In the genomic region with DNA sequence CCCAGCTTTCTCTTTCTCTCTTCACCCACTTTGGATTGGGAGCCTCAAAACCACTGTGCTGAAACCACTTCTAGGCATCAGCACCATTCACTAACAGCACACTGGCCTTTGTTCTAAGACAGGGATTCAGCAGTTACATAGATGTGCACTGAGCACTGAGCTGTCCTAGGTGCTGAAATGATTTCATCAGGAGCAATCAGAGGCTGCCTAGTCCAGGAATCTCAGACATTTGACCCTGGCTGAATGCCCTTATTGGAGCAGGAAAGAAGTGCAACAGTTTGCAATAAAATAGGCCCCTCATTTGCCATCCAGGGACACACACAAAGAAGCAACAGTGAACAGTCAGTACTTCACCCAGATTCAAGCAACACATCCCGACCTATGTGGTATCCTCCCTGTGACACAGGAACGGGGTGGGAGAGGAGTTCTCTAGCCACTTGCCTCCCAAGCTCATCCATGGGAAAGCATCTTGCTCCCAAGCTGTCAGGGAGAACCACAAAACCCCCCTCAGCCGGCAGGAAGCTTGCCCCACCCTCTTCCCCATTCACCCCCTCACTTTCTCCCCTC, we compare ENCODE assay signal across 2 cellular contexts.
TF ChIP-seq lines count a peak whose summit lies in the region.

No MANE protein-coding gene starts in this region.

TF ChIP-seq in K562, 482 proteins besides CTCF, POLR2A, EP300 and RAD21 (continued from another document and continues in another):
- no peak for TF ChIP-seq GABPB2 (CRISPR knock-in tag; conservative IDR thresholded peaks at IDR 0.05)
- TF ChIP-seq, protein P1, sequence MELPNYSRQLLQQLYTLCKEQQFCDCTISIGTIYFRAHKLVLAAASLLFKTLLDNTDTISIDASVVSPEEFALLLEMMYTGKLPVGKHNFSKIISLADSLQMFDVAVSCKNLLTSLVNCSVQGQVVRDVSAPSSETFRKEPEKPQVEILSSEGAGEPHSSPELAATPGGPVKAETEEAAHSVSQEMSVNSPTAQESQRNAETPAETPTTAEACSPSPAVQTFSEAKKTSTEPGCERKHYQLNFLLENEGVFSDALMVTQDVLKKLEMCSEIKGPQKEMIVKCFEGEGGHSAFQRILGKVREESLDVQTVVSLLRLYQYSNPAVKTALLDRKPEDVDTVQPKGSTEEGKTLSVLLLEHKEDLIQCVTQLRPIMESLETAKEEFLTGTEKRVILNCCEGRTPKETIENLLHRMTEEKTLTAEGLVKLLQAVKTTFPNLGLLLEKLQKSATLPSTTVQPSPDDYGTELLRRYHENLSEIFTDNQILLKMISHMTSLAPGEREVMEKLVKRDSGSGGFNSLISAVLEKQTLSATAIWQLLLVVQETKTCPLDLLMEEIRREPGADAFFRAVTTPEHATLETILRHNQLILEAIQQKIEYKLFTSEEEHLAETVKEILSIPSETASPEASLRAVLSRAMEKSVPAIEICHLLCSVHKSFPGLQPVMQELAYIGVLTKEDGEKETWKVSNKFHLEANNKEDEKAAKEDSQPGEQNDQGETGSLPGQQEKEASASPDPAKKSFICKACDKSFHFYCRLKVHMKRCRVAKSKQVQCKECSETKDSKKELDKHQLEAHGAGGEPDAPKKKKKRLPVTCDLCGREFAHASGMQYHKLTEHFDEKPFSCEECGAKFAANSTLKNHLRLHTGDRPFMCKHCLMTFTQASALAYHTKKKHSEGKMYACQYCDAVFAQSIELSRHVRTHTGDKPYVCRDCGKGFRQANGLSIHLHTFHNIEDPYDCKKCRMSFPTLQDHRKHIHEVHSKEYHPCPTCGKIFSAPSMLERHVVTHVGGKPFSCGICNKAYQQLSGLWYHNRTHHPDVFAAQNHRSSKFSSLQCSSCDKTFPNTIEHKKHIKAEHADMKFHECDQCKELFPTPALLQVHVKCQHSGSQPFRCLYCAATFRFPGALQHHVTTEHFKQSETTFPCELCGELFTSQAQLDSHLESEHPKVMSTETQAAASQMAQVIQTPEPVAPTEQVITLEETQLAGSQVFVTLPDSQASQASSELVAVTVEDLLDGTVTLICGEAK (IDR thresholded peaks at IDR 0.05), result no peak
- TF ChIP-seq, protein P1 (CRISPR knock-in tag; IDR thresholded peaks at IDR 0.05), result no peak
- no peak for TF ChIP-seq SRSF7 (optimal IDR thresholded peaks at IDR 0.05; ENCODE audit: low read depth, low read length)
- TF ChIP-seq MIER1 (IDR thresholded peaks at IDR 0.05; ENCODE audit: low read depth), result peak; percentile 92
- TF ChIP-seq RBM17 (IDR thresholded peaks at IDR 0.05; ENCODE audit: borderline replicate concordance, low read depth, low read length), result no peak
- TF ChIP-seq, protein P2, sequence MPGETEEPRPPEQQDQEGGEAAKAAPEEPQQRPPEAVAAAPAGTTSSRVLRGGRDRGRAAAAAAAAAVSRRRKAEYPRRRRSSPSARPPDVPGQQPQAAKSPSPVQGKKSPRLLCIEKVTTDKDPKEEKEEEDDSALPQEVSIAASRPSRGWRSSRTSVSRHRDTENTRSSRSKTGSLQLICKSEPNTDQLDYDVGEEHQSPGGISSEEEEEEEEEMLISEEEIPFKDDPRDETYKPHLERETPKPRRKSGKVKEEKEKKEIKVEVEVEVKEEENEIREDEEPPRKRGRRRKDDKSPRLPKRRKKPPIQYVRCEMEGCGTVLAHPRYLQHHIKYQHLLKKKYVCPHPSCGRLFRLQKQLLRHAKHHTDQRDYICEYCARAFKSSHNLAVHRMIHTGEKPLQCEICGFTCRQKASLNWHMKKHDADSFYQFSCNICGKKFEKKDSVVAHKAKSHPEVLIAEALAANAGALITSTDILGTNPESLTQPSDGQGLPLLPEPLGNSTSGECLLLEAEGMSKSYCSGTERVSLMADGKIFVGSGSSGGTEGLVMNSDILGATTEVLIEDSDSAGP (CRISPR knock-in tag; IDR thresholded peaks at IDR 0.05), result no peak
- no peak for TF ChIP-seq NR1H2 (CRISPR knock-in tag; IDR thresholded peaks at IDR 0.05)
- no peak for TF ChIP-seq PRMT5 (CRISPR knock-in tag; IDR thresholded peaks at IDR 0.05)
- TF ChIP-seq, protein P3, sequence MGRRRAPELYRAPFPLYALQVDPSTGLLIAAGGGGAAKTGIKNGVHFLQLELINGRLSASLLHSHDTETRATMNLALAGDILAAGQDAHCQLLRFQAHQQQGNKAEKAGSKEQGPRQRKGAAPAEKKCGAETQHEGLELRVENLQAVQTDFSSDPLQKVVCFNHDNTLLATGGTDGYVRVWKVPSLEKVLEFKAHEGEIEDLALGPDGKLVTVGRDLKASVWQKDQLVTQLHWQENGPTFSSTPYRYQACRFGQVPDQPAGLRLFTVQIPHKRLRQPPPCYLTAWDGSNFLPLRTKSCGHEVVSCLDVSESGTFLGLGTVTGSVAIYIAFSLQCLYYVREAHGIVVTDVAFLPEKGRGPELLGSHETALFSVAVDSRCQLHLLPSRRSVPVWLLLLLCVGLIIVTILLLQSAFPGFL (CRISPR knock-in tag; IDR thresholded peaks at IDR 0.05), result no peak
- TF ChIP-seq CBFA2T2 (conservative IDR thresholded peaks at IDR 0.05), result no peak
- no peak for TF ChIP-seq ZNF696 (CRISPR knock-in tag; conservative IDR thresholded peaks at IDR 0.05)
- TF ChIP-seq MTF1 (CRISPR knock-in tag; IDR thresholded peaks at IDR 0.05; ENCODE audit: borderline replicate concordance), result no peak
- TF ChIP-seq ZSCAN29 (IDR thresholded peaks at IDR 0.05), result no peak
- TF ChIP-seq MBD2 (IDR thresholded peaks at IDR 0.05; ENCODE audit: borderline replicate concordance, low read depth), result no peak
- no peak for TF ChIP-seq FOXJ2 (tag; IDR thresholded peaks at IDR 0.05)
- TF ChIP-seq CHD1 (IDR thresholded peaks at IDR 0.05; ENCODE audit: low read length), result no peak
- TF ChIP-seq BRF1 (IDR thresholded peaks at IDR 0.05; ENCODE audit: borderline replicate concordance, extremely low read depth, insufficient read length), result no peak

TF ChIP-seq in HepG2, 621 proteins besides CTCF, POLR2A, EP300 and RAD21 (continued from another document and continues in another):
- TF ChIP-seq, protein P4, sequence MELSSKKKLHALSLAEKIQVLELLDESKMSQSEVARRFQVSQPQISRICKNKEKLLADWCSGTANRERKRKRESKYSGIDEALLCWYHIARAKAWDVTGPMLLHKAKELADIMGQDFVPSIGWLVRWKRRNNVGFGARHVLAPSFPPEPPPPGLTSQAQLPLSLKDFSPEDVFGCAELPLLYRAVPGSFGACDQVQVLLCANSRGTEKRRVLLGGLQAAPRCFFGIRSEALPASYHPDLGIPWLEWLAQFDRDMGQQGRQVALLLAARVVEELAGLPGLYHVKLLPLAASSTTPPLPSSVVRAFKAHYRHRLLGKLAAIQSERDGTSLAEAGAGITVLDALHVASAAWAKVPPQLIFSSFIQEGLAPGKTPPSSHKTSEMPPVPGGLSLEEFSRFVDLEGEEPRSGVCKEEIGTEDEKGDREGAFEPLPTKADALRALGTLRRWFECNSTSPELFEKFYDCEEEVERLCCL (CRISPR knock-in tag; IDR thresholded peaks at IDR 0.05; ENCODE audit: borderline replicate concordance), result no peak
- TF ChIP-seq ZNF264 (CRISPR knock-in tag; IDR thresholded peaks at IDR 0.05) (peak; percentile 93), ZNF564 (CRISPR knock-in tag; IDR thresholded peaks at IDR 0.05) (peak; percentile 84), CC2D1A (CRISPR knock-in tag; IDR thresholded peaks at IDR 0.05) (0 out of 2 replicates have a peak, but pooled peaks have one; percentile 83), STAT5B (CRISPR knock-in tag; IDR thresholded peaks at IDR 0.05) (peak; percentile 98), SIX1 (CRISPR knock-in tag; IDR thresholded peaks at IDR 0.05; ENCODE audit: borderline replicate concordance) (0 out of 2 replicates have a peak, but pooled peaks have one; percentile 61), ZNF577 (CRISPR knock-in tag; IDR thresholded peaks at IDR 0.05; ENCODE audit: borderline replicate concordance, low read depth) (0 out of 2 replicates have a peak, but pooled peaks have one; percentile 72), ZNF562 (CRISPR knock-in tag; IDR thresholded peaks at IDR 0.05; ENCODE audit: borderline replicate concordance) (no peak), DR1 (CRISPR knock-in tag; IDR thresholded peaks at IDR 0.05) (no peak), ZNF205 (CRISPR knock-in tag; IDR thresholded peaks at IDR 0.05) (peak; percentile 82; the same call in 1 of the 2 replicates), NFATC3 (CRISPR knock-in tag; IDR thresholded peaks at IDR 0.05) (0 out of 2 replicates have a peak, but pooled peaks have one; percentile 66), EHMT2 (IDR thresholded peaks at IDR 0.05; ENCODE audit: borderline replicate concordance, low read depth, low read length) (peak; percentile 99), GZF1 (CRISPR knock-in tag; IDR thresholded peaks at IDR 0.05) (0 out of 2 replicates have a peak, but pooled peaks have one; percentile 62), FOSL2 (CRISPR knock-in tag; IDR thresholded peaks at IDR 0.05) (peak; percentile 70), MEIS1 (CRISPR knock-in tag; IDR thresholded peaks at IDR 0.05; ENCODE audit: borderline replicate concordance) (0 out of 2 replicates have a peak, but pooled peaks have one; percentile 59), MIER3 (CRISPR knock-in tag; IDR thresholded peaks at IDR 0.05; ENCODE audit: borderline replicate concordance) (peak; percentile 93; the same call in 1 of the 2 replicates), GABPA (IDR thresholded peaks at IDR 0.05; ENCODE audit: low read depth, low read length) (no peak), GABPA (CRISPR knock-in tag; IDR thresholded peaks at IDR 0.05; ENCODE audit: low read depth) (0 out of 2 replicates have a peak, but pooled peaks have one; percentile 18)
- TF ChIP-seq, protein P5, sequence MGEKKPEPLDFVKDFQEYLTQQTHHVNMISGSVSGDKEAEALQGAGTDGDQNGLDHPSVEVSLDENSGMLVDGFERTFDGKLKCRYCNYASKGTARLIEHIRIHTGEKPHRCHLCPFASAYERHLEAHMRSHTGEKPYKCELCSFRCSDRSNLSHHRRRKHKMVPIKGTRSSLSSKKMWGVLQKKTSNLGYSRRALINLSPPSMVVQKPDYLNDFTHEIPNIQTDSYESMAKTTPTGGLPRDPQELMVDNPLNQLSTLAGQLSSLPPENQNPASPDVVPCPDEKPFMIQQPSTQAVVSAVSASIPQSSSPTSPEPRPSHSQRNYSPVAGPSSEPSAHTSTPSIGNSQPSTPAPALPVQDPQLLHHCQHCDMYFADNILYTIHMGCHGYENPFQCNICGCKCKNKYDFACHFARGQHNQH (CRISPR knock-in tag; IDR thresholded peaks at IDR 0.05), result peak; percentile 78
- TF ChIP-seq, protein P6, sequence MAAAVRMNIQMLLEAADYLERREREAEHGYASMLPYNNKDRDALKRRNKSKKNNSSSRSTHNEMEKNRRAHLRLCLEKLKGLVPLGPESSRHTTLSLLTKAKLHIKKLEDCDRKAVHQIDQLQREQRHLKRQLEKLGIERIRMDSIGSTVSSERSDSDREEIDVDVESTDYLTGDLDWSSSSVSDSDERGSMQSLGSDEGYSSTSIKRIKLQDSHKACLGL (CRISPR knock-in tag; IDR thresholded peaks at IDR 0.05), result 0 out of 2 replicates have a peak, but pooled peaks have one; percentile 32
- TF ChIP-seq, protein P7, sequence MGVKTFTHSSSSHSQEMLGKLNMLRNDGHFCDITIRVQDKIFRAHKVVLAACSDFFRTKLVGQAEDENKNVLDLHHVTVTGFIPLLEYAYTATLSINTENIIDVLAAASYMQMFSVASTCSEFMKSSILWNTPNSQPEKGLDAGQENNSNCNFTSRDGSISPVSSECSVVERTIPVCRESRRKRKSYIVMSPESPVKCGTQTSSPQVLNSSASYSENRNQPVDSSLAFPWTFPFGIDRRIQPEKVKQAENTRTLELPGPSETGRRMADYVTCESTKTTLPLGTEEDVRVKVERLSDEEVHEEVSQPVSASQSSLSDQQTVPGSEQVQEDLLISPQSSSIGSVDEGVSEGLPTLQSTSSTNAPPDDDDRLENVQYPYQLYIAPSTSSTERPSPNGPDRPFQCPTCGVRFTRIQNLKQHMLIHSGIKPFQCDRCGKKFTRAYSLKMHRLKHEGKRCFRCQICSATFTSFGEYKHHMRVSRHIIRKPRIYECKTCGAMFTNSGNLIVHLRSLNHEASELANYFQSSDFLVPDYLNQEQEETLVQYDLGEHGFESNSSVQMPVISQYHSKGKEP (CRISPR knock-in tag; IDR thresholded peaks at IDR 0.05), result peak; percentile 99
- TF ChIP-seq, protein P8, sequence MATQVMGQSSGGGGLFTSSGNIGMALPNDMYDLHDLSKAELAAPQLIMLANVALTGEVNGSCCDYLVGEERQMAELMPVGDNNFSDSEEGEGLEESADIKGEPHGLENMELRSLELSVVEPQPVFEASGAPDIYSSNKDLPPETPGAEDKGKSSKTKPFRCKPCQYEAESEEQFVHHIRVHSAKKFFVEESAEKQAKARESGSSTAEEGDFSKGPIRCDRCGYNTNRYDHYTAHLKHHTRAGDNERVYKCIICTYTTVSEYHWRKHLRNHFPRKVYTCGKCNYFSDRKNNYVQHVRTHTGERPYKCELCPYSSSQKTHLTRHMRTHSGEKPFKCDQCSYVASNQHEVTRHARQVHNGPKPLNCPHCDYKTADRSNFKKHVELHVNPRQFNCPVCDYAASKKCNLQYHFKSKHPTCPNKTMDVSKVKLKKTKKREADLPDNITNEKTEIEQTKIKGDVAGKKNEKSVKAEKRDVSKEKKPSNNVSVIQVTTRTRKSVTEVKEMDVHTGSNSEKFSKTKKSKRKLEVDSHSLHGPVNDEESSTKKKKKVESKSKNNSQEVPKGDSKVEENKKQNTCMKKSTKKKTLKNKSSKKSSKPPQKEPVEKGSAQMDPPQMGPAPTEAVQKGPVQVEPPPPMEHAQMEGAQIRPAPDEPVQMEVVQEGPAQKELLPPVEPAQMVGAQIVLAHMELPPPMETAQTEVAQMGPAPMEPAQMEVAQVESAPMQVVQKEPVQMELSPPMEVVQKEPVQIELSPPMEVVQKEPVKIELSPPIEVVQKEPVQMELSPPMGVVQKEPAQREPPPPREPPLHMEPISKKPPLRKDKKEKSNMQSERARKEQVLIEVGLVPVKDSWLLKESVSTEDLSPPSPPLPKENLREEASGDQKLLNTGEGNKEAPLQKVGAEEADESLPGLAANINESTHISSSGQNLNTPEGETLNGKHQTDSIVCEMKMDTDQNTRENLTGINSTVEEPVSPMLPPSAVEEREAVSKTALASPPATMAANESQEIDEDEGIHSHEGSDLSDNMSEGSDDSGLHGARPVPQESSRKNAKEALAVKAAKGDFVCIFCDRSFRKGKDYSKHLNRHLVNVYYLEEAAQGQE (IDR thresholded peaks at IDR 0.05; ENCODE audit: borderline replicate concordance in 1 of 2, low read depth in 1 of 2, low read length in 2 of 2), result peak; percentile 96 to 99
